1 cellular context compared by ENCODE assay signal in the genomic region with DNA sequence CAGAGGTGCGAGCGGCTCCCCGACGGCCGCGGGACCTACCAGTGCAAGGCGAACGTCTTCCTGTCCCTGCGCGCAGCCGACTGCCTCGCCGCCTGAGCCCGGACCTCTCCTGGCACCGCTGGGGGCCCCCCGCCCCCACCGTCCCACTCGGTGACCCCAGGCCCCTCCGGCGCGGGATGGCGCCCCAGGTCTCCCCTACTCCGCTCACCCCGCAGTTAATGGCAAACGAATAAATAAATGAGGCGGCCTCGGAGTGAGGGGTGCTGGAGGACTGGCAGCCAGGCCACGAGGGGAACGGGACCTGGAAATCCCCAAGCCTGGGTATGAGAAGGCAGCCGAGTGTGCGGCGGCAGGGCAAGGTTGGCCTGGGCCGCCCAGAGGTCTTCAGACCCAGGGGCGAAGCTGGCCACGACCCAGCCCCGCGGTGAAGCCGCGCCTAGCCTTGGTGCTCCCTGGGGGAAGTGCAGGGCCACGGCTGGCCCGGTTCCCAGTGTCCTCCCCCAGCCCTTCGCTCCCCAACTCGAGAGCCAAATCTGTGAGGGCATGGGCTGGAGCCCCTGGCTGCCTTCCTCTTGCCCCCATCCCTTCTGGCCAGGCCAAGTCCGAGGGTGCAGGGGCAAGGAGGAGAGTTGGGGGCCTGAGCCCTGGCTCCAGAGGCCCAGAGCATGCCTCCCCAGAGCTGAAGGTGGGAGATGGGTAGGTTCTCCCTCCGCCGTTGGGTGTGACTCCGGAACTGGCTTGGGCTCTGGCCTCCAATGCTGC.
A peak's percentile ranks its signal among the peaks of the same experiment; 100 is the strongest.
TF ChIP-seq lines count a peak whose summit lies in the region.

No MANE protein-coding gene starts in this region.

TF ChIP-seq in HepG2, 621 proteins besides CTCF, POLR2A, EP300 and RAD21 (continued from another document and continues in another):
- TF ChIP-seq, protein P1, sequence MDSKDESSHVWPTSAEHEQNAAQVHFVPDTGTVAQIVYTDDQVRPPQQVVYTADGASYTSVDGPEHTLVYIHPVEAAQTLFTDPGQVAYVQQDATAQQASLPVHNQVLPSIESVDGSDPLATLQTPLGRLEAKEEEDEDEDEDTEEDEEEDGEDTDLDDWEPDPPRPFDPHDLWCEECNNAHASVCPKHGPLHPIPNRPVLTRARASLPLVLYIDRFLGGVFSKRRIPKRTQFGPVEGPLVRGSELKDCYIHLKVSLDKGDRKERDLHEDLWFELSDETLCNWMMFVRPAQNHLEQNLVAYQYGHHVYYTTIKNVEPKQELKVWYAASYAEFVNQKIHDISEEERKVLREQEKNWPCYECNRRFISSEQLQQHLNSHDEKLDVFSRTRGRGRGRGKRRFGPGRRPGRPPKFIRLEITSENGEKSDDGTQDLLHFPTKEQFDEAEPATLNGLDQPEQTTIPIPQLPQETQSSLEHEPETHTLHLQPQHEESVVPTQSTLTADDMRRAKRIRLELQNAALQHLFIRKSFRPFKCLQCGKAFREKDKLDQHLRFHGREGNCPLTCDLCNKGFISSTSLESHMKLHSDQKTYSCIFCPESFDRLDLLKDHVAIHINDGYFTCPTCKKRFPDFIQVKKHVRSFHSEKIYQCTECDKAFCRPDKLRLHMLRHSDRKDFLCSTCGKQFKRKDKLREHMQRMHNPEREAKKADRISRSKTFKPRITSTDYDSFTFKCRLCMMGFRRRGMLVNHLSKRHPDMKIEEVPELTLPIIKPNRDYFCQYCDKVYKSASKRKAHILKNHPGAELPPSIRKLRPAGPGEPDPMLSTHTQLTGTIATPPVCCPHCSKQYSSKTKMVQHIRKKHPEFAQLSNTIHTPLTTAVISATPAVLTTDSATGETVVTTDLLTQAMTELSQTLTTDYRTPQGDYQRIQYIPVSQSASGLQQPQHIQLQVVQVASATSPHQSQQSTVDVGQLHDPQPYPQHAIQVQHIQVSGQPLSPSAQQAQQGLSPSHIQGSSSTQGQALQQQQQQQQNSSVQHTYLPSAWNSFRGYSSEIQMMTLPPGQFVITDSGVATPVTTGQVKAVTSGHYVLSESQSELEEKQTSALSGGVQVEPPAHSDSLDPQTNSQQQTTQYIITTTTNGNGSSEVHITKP (CRISPR knock-in tag; IDR thresholded peaks at IDR 0.05; ENCODE audit: low read depth), result no peak
- TF ChIP-seq SOX13 (IDR thresholded peaks at IDR 0.05) (peak; percentile 19), SOX13 (CRISPR knock-in tag; conservative IDR thresholded peaks at IDR 0.05 in 1 of 2, IDR thresholded peaks at IDR 0.05 in 1 of 2) (no peak; a peak in 1 of 4 replicates), PBX3 (CRISPR knock-in tag; IDR thresholded peaks at IDR 0.05; ENCODE audit: borderline replicate concordance) (no peak), FOXJ3 (CRISPR knock-in tag; IDR thresholded peaks at IDR 0.05; ENCODE audit: borderline replicate concordance) (no peak), HOXA9 (CRISPR knock-in tag; IDR thresholded peaks at IDR 0.05; ENCODE audit: borderline replicate concordance) (no peak; the same call in 1 of the 2 replicates), ZNF605 (CRISPR knock-in tag; IDR thresholded peaks at IDR 0.05) (no peak), MEF2D (CRISPR knock-in tag; IDR thresholded peaks at IDR 0.05) (no peak), RORA (CRISPR knock-in tag; IDR thresholded peaks at IDR 0.05) (no peak), ZNF407 (CRISPR knock-in tag; IDR thresholded peaks at IDR 0.05; ENCODE audit: not compliant biosample characterization) (no peak), ZNF570 (CRISPR knock-in tag; IDR thresholded peaks at IDR 0.05; ENCODE audit: borderline replicate concordance) (no peak), SKI (IDR thresholded peaks at IDR 0.05; ENCODE audit: partially characterized antibody) (no peak), KAT2B (IDR thresholded peaks at IDR 0.05; ENCODE audit: borderline replicate concordance, low read depth, low read length) (no peak), ZBTB1 (CRISPR knock-in tag; IDR thresholded peaks at IDR 0.05; ENCODE audit: borderline replicate concordance) (no peak), GABPA (IDR thresholded peaks at IDR 0.05; ENCODE audit: low read depth, low read length) (no peak), GABPA (CRISPR knock-in tag; IDR thresholded peaks at IDR 0.05; ENCODE audit: low read depth) (no peak), NCOA1 (CRISPR knock-in tag; IDR thresholded peaks at IDR 0.05) (no peak), TCF12 (IDR thresholded peaks at IDR 0.05) (no peak), TCF12 (CRISPR knock-in tag; IDR thresholded peaks at IDR 0.05) (no peak), NCOR1 (IDR thresholded peaks at IDR 0.05; ENCODE audit: borderline replicate concordance, low read length) (no peak), ZNF136 (CRISPR knock-in tag; IDR thresholded peaks at IDR 0.05; ENCODE audit: low read depth) (no peak), ZNF572 (CRISPR knock-in tag; IDR thresholded peaks at IDR 0.05) (peak; percentile 75), ZNF564 (CRISPR knock-in tag; IDR thresholded peaks at IDR 0.05) (peak; percentile 49; the same call in 1 of the 2 replicates), ZNF772 (CRISPR knock-in tag; IDR thresholded peaks at IDR 0.05) (peak; percentile 60; the same call in 1 of the 2 replicates), EED (CRISPR knock-in tag; IDR thresholded peaks at IDR 0.05) (peak; percentile 70; the same call in 1 of the 2 replicates)
- TF ChIP-seq, protein P2, sequence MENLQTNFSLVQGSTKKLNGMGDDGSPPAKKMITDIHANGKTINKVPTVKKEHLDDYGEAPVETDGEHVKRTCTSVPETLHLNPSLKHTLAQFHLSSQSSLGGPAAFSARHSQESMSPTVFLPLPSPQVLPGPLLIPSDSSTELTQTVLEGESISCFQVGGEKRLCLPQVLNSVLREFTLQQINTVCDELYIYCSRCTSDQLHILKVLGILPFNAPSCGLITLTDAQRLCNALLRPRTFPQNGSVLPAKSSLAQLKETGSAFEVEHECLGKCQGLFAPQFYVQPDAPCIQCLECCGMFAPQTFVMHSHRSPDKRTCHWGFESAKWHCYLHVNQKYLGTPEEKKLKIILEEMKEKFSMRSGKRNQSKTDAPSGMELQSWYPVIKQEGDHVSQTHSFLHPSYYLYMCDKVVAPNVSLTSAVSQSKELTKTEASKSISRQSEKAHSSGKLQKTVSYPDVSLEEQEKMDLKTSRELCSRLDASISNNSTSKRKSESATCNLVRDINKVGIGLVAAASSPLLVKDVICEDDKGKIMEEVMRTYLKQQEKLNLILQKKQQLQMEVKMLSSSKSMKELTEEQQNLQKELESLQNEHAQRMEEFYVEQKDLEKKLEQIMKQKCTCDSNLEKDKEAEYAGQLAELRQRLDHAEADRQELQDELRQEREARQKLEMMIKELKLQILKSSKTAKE (CRISPR knock-in tag; IDR thresholded peaks at IDR 0.05; ENCODE audit: borderline replicate concordance), result no peak
- TF ChIP-seq, protein P3, sequence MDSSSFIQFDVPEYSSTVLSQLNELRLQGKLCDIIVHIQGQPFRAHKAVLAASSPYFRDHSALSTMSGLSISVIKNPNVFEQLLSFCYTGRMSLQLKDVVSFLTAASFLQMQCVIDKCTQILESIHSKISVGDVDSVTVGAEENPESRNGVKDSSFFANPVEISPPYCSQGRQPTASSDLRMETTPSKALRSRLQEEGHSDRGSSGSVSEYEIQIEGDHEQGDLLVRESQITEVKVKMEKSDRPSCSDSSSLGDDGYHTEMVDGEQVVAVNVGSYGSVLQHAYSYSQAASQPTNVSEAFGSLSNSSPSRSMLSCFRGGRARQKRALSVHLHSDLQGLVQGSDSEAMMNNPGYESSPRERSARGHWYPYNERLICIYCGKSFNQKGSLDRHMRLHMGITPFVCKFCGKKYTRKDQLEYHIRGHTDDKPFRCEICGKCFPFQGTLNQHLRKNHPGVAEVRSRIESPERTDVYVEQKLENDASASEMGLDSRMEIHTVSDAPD (CRISPR knock-in tag; IDR thresholded peaks at IDR 0.05), result no peak
- TF ChIP-seq, protein P4, sequence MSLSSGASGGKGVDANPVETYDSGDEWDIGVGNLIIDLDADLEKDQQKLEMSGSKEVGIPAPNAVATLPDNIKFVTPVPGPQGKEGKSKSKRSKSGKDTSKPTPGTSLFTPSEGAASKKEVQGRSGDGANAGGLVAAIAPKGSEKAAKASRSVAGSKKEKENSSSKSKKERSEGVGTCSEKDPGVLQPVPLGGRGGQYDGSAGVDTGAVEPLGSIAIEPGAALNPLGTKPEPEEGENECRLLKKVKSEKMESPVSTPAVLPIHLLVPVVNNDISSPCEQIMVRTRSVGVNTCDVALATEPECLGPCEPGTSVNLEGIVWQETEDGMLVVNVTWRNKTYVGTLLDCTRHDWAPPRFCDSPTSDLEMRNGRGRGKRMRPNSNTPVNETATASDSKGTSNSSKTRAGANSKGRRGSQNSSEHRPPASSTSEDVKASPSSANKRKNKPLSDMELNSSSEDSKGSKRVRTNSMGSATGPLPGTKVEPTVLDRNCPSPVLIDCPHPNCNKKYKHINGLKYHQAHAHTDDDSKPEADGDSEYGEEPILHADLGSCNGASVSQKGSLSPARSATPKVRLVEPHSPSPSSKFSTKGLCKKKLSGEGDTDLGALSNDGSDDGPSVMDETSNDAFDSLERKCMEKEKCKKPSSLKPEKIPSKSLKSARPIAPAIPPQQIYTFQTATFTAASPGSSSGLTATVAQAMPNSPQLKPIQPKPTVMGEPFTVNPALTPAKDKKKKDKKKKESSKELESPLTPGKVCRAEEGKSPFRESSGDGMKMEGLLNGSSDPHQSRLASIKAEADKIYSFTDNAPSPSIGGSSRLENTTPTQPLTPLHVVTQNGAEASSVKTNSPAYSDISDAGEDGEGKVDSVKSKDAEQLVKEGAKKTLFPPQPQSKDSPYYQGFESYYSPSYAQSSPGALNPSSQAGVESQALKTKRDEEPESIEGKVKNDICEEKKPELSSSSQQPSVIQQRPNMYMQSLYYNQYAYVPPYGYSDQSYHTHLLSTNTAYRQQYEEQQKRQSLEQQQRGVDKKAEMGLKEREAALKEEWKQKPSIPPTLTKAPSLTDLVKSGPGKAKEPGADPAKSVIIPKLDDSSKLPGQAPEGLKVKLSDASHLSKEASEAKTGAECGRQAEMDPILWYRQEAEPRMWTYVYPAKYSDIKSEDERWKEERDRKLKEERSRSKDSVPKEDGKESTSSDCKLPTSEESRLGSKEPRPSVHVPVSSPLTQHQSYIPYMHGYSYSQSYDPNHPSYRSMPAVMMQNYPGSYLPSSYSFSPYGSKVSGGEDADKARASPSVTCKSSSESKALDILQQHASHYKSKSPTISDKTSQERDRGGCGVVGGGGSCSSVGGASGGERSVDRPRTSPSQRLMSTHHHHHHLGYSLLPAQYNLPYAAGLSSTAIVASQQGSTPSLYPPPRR (CRISPR knock-in tag; IDR thresholded peaks at IDR 0.05; ENCODE audit: borderline replicate concordance), result 0 out of 2 replicates have a peak, but pooled peaks have one; percentile 6
- TF ChIP-seq, protein P5, sequence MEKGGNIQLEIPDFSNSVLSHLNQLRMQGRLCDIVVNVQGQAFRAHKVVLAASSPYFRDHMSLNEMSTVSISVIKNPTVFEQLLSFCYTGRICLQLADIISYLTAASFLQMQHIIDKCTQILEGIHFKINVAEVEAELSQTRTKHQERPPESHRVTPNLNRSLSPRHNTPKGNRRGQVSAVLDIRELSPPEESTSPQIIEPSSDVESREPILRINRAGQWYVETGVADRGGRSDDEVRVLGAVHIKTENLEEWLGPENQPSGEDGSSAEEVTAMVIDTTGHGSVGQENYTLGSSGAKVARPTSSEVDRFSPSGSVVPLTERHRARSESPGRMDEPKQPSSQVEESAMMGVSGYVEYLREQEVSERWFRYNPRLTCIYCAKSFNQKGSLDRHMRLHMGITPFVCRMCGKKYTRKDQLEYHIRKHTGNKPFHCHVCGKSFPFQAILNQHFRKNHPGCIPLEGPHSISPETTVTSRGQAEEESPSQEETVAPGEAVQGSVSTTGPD (CRISPR knock-in tag; IDR thresholded peaks at IDR 0.05), result no peak
